Comparison of ENCODE assay signal across 11 cellular contexts in the genomic region with DNA sequence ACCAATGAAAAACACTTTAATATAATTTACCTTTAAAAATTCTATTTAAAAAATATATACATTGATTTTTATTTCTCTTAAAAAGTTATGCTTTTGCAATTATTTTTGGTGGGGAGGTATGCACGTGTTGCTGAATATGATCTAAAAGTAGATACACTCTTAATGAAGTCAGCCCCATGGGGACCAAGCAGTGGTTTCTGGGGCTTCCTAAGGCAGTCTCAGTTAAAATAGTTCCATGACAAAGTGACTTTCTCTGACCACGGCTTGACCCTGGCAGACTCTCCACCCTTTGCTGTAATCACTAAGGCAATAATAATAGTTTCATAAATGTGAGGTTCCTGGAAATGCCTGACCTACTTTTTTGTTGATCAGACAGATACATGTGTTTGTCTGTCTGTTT. TPM values are rescaled to one million over a fixed set of nuclear protein-coding genes. Genes with fewer than 3 reads are reported as not detected.
A peak's percentile ranks its signal among the peaks of the same experiment; 100 is the strongest.
DNase-seq lines count a peak whose midpoint lies in the region; ATAC-seq and TF ChIP-seq lines count a peak whose summit lies in the region.
"Had no signal": no experiment of that assay in that cellular context is flagged by ENCODE, and none has a peak within 500 bp of the region (broad histone marks: within the 10 kb centered on the region; RNA-seq: fewer than 3 reads in every experiment).

No MANE protein-coding gene starts in this region.

- in situ Hi-C loops in GM13977 (cut with MboI; ENCODE audit: low pct_unique_long_range_greater_than_20kb, low sequenced_read_pairs, unreplicated experiment): no loop called here

- 30 to 39% methylated on average over 2 of the region's 2 CpGs for WGBS in gastroesophageal sphincter (ENCODE audit: low coverage in 1 of 2), 2 donors
- WGBS in prostate gland: 55% methylated on average over 2 of the region's 2 CpGs

- TF ChIP-seq POLR2A in gastroesophageal sphincter (IDR thresholded peaks at IDR 0.05) (no peak), prostate gland (IDR thresholded peaks at IDR 0.05) (no peak)

- H3K4me3 ChIP-seq in gastroesophageal sphincter: no peak overlapping the region
- H3K4me3 ChIP-seq in prostate gland: no peak overlapping the region

- H3K4me1 ChIP-seq in gastroesophageal sphincter (peaks cover 0 to 13% (median 0%) of the 10 kb centered on the region in 3 donors), prostate gland (replicated peaks) (no peaks in the 10 kb centered on the region)

- DNase-seq in GM13977 (ENCODE audit: low spot score): peak; percentile 59
- DNase-seq in GM20000 (ENCODE audit: low spot score): peak; percentile 56
- DNase-seq in prostate gland (ENCODE audit: low spot score): no peak
- no peak for DNase-seq in NCI-H510A (lab: John Stamatoyannopoulos, UW)
- no peak for DNase-seq in NCI-H446 (lab: John Stamatoyannopoulos, UW)
- DNase-seq in DMS153 treated with DMSO at 0.1 percent for 48 hours (lab: John Stamatoyannopoulos, UW; ENCODE audit: unreplicated experiment): no peak
- DNase-seq: H7, NCI-H1436 treated with DMSO at 0.1 percent for 48 hours had no signal

- intact Hi-C loops in prostate gland (cut with DNase I): no loop called here

- peak; percentile 58 for ATAC-seq in HG03520 (IDR thresholded peaks at IDR 0.05; ENCODE audit: unreplicated experiment)
- ATAC-seq in gastroesophageal sphincter: peak; percentile 56

- TF ChIP-seq CTCF in GM13977 (IDR thresholded peaks at IDR 0.05; ENCODE audit: extremely low read depth, insufficient read depth, missing control alignments) (no peak), GM20000 (IDR thresholded peaks at IDR 0.05; ENCODE audit: extremely low read depth, missing control alignments) (no peak), gastroesophageal sphincter (IDR thresholded peaks at IDR 0.05) (no peak), prostate gland (IDR thresholded peaks at IDR 0.05) (no peak)

- no peaks in the 10 kb centered on the region for H3K27me3 ChIP-seq in gastroesophageal sphincter
- H3K27me3 ChIP-seq in prostate gland (replicated peaks; ENCODE audit: insufficient read depth): no peaks in the 10 kb centered on the region

- H3K27ac ChIP-seq in gastroesophageal sphincter: no peak overlapping the region
- H3K27ac ChIP-seq in prostate gland: no peak overlapping the region

- TF ChIP-seq EP300 in gastroesophageal sphincter (IDR thresholded peaks at IDR 0.05): no peak

- H3K9me3 ChIP-seq in gastroesophageal sphincter: no peaks in the 10 kb centered on the region
- no peaks in the 10 kb centered on the region for H3K9me3 ChIP-seq in prostate gland

- peaks cover 0 to 60% of the 10 kb centered on the region in 2 donors for H3K36me3 ChIP-seq in gastroesophageal sphincter
- no peaks in the 10 kb centered on the region for H3K36me3 ChIP-seq in prostate gland

RNA-seq across cellular contexts. Expression of a gene that starts 50.4 kb away (rescaled TPM):
- total RNA-seq in gastroesophageal sphincter (not detected), prostate gland (1 to 10 TPM in 1 of 2 donors, under 1 TPM in 1; 0.14 to 1.2 TPM)
- total RNA-seq: astrocyte, H7 had no signal

Comparison
In these comparisons a context has a peak if more than half of its experiments do, and no peak if none do; other contexts are left out.
1. DNase-seq: peak in GM13977 (single experiment) and GM20000 (single experiment); none in prostate gland (single experiment), NCI-H510A (single experiment), NCI-H446 (0 of 2) and DMS153 treated with DMSO at 0.1 percent for 48 hours (single experiment).